In genomic region chr7:54838540-54838925, GRCh38 we compare ENCODE assay signal across 18 cellular contexts.
"Had no signal": no experiment of that assay in that cellular context is flagged by ENCODE, and none has a peak within 500 bp of the region (broad histone marks: within the 10 kb centered on the region; RNA-seq: fewer than 3 reads in every experiment).

No MANE protein-coding gene starts in this region.

- H3K9me3 ChIP-seq: gastrocnemius medialis, heart right ventricle, lower lobe of right lung, suprapubic skin, thyroid gland, upper lobe of left lung had no signal

- ATAC-seq: gastrocnemius medialis; left lobe of liver; lower lobe of right lung; natural killer cell treated with Interleukin-12 subunit alpha and Interleukin-12 subunit beta and Interleukin-15 and Interleukin-18, amount 100 ng/mL, for 72 hours had no signal

- H3K27me3 ChIP-seq: gastrocnemius medialis, heart right ventricle, suprapubic skin, thyroid gland, upper lobe of left lung had no signal

- H3K27ac ChIP-seq: lower lobe of right lung, suprapubic skin had no signal

- H3K36me3 ChIP-seq: gastrocnemius medialis, heart right ventricle, lower lobe of right lung, suprapubic skin, thyroid gland, upper lobe of left lung had no signal

- DNase-seq: effector memory CD4-positive, alpha-beta T cell; gastrocnemius medialis; heart right ventricle; hypothalamus; lower lobe of right lung; mesenchymal stem cell; midbrain; occipital lobe; posterior cingulate gyrus; right cardiac atrium; small intestine; stimulated activated CD4-positive, alpha-beta T cell treated with anti-CD3 and anti-CD28 coated beads, Interleukin-12 subunit alpha, Interleukin-12 subunit beta, amount 100 ng/mL, for 4 hours; stimulated activated naive CD4-positive, alpha-beta T cell treated with Interleukin-2 at 50 U/mL for 16 hours; thyroid gland; upper lobe of left lung had no signal

- H3K4me3 ChIP-seq: gastrocnemius medialis, heart right ventricle, lower lobe of right lung, suprapubic skin, thyroid gland, upper lobe of left lung had no signal
